ENCODE assay signal across 9 cellular contexts in the genomic region with DNA sequence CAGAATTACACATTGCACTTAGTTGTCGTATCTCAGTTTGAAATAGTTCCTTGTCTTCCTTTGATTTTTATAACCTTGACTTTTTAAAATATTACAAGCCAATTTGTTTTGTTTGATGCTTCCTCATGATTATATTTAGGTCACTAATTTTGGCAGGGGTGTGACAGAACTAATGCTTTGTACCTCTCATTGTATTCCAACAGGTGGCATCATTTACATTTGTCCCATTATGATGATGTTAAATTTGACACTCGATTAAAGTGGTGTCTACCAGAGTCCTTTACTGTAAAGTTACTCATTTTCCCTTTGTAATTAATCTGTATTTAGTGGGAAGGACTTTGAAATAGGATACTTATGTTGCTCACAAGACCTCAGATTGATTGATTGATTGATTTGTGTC. TPM values are rescaled to one million over a fixed set of nuclear protein-coding genes. Genes with fewer than 3 reads are reported as not detected.
DNase-seq lines count a peak whose midpoint lies in the region; TF ChIP-seq lines count a peak whose summit lies in the region.
"Had no signal": no experiment of that assay in that cellular context is flagged by ENCODE, and none has a peak within 500 bp of the region (broad histone marks: within the 10 kb centered on the region; RNA-seq: fewer than 3 reads in every experiment).

No MANE protein-coding gene starts in this region.

- CTCF ChIA-PET in activated naive CD4-positive, alpha-beta T cell treated with anti-CD3 and anti-CD28 coated beads for 36 hours (lab: Charles Lee): no interaction called here

- intact Hi-C loops in activated naive CD4-positive, alpha-beta T cell treated with anti-CD3 and anti-CD28 coated beads for 36 hours (cut with micrococcal nuclease): loop anchor here (1.0 to 2.0 kb wide), 4 partner anchors 62 to 394 kb away; a partner anchor contains a TSS

- H3K9me3 Mint-ChIP-seq in activated naive CD4-positive, alpha-beta T cell treated with anti-CD3 and anti-CD28 coated beads for 36 hours: no peaks in the 10 kb centered on the region
- H3K9me3 Mint-ChIP-seq: activated CD4-positive, alpha-beta T cell treated with anti-CD3 and anti-CD28 coated beads, Interleukin-2, amount 10 ng/mL, durations not matched to agents 24 days and 14 days had no signal

- 64% methylated on average over 2 of the region's 2 CpGs for WGBS in liver

- H3K36me3 Mint-ChIP-seq in activated naive CD4-positive, alpha-beta T cell treated with anti-CD3 and anti-CD28 coated beads for 36 hours (ENCODE audit: low read depth): no peaks in the 10 kb centered on the region

- DNase-seq in DMS53 treated with DMSO at 0.1 percent for 48 hours (lab: John Stamatoyannopoulos, UW; ENCODE audit: unreplicated experiment) (peak; percentile 8), HT-29 (ENCODE audit: low spot score) (peak; percentile 42), SW480 (ENCODE audit: low spot score) (peak; percentile 51), COLO668 (lab: John Stamatoyannopoulos, UW; ENCODE audit: unreplicated experiment) (no peak), NOMO-1 treated with dmso at 0.1 percent for 144 hours (lab: John Stamatoyannopoulos, UW; ENCODE audit: unreplicated experiment) (no peak), NOMO-1 treated with DMSO at 0.1 percent for 48 hours (lab: John Stamatoyannopoulos, UW; ENCODE audit: unreplicated experiment) (no peak)
- no peak for DNase-seq in activated naive CD4-positive, alpha-beta T cell treated with anti-CD3 and anti-CD28 coated beads for 36 hours
- DNase-seq: activated CD4-positive, alpha-beta T cell treated with anti-CD3 and anti-CD28 coated beads, Interleukin-2, amount 10 ng/mL, durations not matched to agents 24 days and 14 days had no signal

- no peak overlapping the region for H3K9ac ChIP-seq in liver (ENCODE audit: low read depth in 1 of 2, low read length in 2 of 2)

- no peak overlapping the region for H3K27ac Mint-ChIP-seq in activated naive CD4-positive, alpha-beta T cell treated with anti-CD3 and anti-CD28 coated beads for 36 hours
- H3K27ac Mint-ChIP-seq: activated CD4-positive, alpha-beta T cell treated with anti-CD3 and anti-CD28 coated beads, Interleukin-2, amount 10 ng/mL, durations not matched to agents 24 days and 14 days had no signal

- H3K27ac ChIP-seq in liver (ENCODE audit: low read depth in 1 of 2, low read length in 2 of 2): no peak overlapping the region

- H3K36me3 ChIP-seq in liver (ENCODE audit: control insufficient read depth in 4 of 4, insufficient read depth in 3 of 4, low read depth in 1 of 4, low read length in 3 of 4): no peaks in the 10 kb centered on the region

- no peaks in the 10 kb centered on the region for H3K27me3 Mint-ChIP-seq in activated naive CD4-positive, alpha-beta T cell treated with anti-CD3 and anti-CD28 coated beads for 36 hours (ENCODE audit: low read depth)
- H3K27me3 Mint-ChIP-seq: activated CD4-positive, alpha-beta T cell treated with anti-CD3 and anti-CD28 coated beads, Interleukin-2, amount 10 ng/mL, durations not matched to agents 24 days and 14 days had no signal

- TF ChIP-seq CTCF in liver (IDR thresholded peaks at IDR 0.05; ENCODE audit: low read depth, low read length, missing input control): peak; percentile 48

- H3K9me3 ChIP-seq in liver (ENCODE audit: control insufficient read depth in 4 of 4, low read length in 3 of 4): no peaks in the 10 kb centered on the region

- TF ChIP-seq RAD21 in liver (IDR thresholded peaks at IDR 0.05): peak; percentile 70 to 77

- no peaks in the 10 kb centered on the region for H3K4me1 ChIP-seq in liver (ENCODE audit: control insufficient read depth in 4 of 4, insufficient read depth in 4 of 4, low read length in 3 of 4)

- H3K4me3 Mint-ChIP-seq in activated naive CD4-positive, alpha-beta T cell treated with anti-CD3 and anti-CD28 coated beads for 36 hours: no peak overlapping the region
- H3K4me3 Mint-ChIP-seq: activated CD4-positive, alpha-beta T cell treated with anti-CD3 and anti-CD28 coated beads, Interleukin-2, amount 10 ng/mL, durations not matched to agents 24 days and 14 days had no signal

- H3K4me1 Mint-ChIP-seq in activated naive CD4-positive, alpha-beta T cell treated with anti-CD3 and anti-CD28 coated beads for 36 hours (ENCODE audit: low read depth): no peaks in the 10 kb centered on the region
- H3K4me1 Mint-ChIP-seq: activated CD4-positive, alpha-beta T cell treated with anti-CD3 and anti-CD28 coated beads, Interleukin-2, amount 10 ng/mL, durations not matched to agents 24 days and 14 days had no signal

- no peaks in the 10 kb centered on the region for H3K27me3 ChIP-seq in liver (ENCODE audit: control insufficient read depth in 4 of 4, insufficient read depth in 4 of 4, low read length in 3 of 4)

- H3K4me3 ChIP-seq in liver (ENCODE audit: low read depth in 1 of 3, low read length in 3 of 3): no peak overlapping the region

TF ChIP-seq in liver, 16 proteins besides CTCF, POLR2A, EP300 and RAD21:
- no peak for TF ChIP-seq FOXA1 (IDR thresholded peaks at IDR 0.05)
- no peak for TF ChIP-seq FOXA2 (IDR thresholded peaks at IDR 0.05)
- no peak for TF ChIP-seq EGR1 (IDR thresholded peaks at IDR 0.05; ENCODE audit: low read depth in 2 of 2)
- TF ChIP-seq JUND (IDR thresholded peaks at IDR 0.05): no peak
- TF ChIP-seq, protein P1, sequence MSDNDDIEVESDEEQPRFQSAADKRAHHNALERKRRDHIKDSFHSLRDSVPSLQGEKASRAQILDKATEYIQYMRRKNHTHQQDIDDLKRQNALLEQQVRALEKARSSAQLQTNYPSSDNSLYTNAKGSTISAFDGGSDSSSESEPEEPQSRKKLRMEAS (IDR thresholded peaks at IDR 0.05): no peak
- TF ChIP-seq HNF4G (IDR thresholded peaks at IDR 0.05): no peak
- no peak for TF ChIP-seq RXRA (IDR thresholded peaks at IDR 0.05)
- TF ChIP-seq, protein P2, sequence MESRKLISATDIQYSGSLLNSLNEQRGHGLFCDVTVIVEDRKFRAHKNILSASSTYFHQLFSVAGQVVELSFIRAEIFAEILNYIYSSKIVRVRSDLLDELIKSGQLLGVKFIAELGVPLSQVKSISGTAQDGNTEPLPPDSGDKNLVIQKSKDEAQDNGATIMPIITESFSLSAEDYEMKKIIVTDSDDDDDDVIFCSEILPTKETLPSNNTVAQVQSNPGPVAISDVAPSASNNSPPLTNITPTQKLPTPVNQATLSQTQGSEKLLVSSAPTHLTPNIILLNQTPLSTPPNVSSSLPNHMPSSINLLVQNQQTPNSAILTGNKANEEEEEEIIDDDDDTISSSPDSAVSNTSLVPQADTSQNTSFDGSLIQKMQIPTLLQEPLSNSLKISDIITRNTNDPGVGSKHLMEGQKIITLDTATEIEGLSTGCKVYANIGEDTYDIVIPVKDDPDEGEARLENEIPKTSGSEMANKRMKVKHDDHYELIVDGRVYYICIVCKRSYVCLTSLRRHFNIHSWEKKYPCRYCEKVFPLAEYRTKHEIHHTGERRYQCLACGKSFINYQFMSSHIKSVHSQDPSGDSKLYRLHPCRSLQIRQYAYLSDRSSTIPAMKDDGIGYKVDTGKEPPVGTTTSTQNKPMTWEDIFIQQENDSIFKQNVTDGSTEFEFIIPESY (IDR thresholded peaks at IDR 0.05): no peak
- TF ChIP-seq TAF1 (conservative IDR thresholded peaks at IDR 0.05): no peak
- no peak for TF ChIP-seq YY1 (IDR thresholded peaks at IDR 0.05)
- no peak for TF ChIP-seq HNF4A (conservative IDR thresholded peaks at IDR 0.05)
- TF ChIP-seq, protein P3, sequence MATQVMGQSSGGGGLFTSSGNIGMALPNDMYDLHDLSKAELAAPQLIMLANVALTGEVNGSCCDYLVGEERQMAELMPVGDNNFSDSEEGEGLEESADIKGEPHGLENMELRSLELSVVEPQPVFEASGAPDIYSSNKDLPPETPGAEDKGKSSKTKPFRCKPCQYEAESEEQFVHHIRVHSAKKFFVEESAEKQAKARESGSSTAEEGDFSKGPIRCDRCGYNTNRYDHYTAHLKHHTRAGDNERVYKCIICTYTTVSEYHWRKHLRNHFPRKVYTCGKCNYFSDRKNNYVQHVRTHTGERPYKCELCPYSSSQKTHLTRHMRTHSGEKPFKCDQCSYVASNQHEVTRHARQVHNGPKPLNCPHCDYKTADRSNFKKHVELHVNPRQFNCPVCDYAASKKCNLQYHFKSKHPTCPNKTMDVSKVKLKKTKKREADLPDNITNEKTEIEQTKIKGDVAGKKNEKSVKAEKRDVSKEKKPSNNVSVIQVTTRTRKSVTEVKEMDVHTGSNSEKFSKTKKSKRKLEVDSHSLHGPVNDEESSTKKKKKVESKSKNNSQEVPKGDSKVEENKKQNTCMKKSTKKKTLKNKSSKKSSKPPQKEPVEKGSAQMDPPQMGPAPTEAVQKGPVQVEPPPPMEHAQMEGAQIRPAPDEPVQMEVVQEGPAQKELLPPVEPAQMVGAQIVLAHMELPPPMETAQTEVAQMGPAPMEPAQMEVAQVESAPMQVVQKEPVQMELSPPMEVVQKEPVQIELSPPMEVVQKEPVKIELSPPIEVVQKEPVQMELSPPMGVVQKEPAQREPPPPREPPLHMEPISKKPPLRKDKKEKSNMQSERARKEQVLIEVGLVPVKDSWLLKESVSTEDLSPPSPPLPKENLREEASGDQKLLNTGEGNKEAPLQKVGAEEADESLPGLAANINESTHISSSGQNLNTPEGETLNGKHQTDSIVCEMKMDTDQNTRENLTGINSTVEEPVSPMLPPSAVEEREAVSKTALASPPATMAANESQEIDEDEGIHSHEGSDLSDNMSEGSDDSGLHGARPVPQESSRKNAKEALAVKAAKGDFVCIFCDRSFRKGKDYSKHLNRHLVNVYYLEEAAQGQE (IDR thresholded peaks at IDR 0.05): no peak
- TF ChIP-seq, protein P4, sequence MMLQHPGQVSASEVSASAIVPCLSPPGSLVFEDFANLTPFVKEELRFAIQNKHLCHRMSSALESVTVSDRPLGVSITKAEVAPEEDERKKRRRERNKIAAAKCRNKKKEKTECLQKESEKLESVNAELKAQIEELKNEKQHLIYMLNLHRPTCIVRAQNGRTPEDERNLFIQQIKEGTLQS (IDR thresholded peaks at IDR 0.05): no peak
- TF ChIP-seq NR2F2 (IDR thresholded peaks at IDR 0.05): no peak
- TF ChIP-seq GABPA (IDR thresholded peaks at IDR 0.05 in 1 of 2, conservative IDR thresholded peaks at IDR 0.05 in 1 of 2): no peak
- TF ChIP-seq SP1 (IDR thresholded peaks at IDR 0.05): no peak

RNA-seq across cellular contexts. Expression of a gene that starts 21.5 kb away (rescaled TPM):
- total RNA-seq in HT-29 (2014; rRNA removed; shearing (Covaris generic)): not detected in 2 replicates
- 10 to 100 TPM in 1 of 2 donors, under 1 TPM in 1; 0.08 to 26.1 TPM for total RNA-seq in liver
- under 1 TPM; 0.02 to 0.36 TPM for polyA plus RNA-seq in liver
- total RNA-seq in activated naive CD4-positive, alpha-beta T cell treated with anti-CD3 and anti-CD28 coated beads for 36 hours: under 1 TPM; 0.15 to 0.24 TPM

RNA-seq across cellular contexts. Expression of a gene that starts 48.1 kb away (rescaled TPM):
- 2.8 and 4.7 TPM in 2 replicates for total RNA-seq in HT-29 (2014; rRNA removed; shearing (Covaris generic))
- 1 to 10 TPM; 4.9 to 6.3 TPM for total RNA-seq in liver
- 1 to 10 TPM; 2.7 to 4.8 TPM for polyA plus RNA-seq in liver
- total RNA-seq in activated naive CD4-positive, alpha-beta T cell treated with anti-CD3 and anti-CD28 coated beads for 36 hours: 1 to 10 TPM; 7.6 to 7.7 TPM

RNA-seq across cellular contexts. Expression of a gene that starts 58.8 kb away (rescaled TPM):
- total RNA-seq in HT-29 (2014; rRNA removed; shearing (Covaris generic)): 2.7 and 6.4 TPM in 2 replicates
- 1 to 10 TPM; 6.0 TPM for total RNA-seq in liver
- 1 to 10 TPM; 2.0 to 2.9 TPM for polyA plus RNA-seq in liver
- 10 to 100 TPM; 17.6 to 21.1 TPM for total RNA-seq in activated naive CD4-positive, alpha-beta T cell treated with anti-CD3 and anti-CD28 coated beads for 36 hours

Comparison
In these comparisons a context has a peak if more than half of its experiments do, and no peak if none do; other contexts are left out.
1. DNase-seq: peak in DMS53 treated with DMSO at 0.1 percent for 48 hours (single experiment), HT-29 (single experiment) and SW480 (single experiment); none in activated naive CD4-positive, alpha-beta T cell treated with anti-CD3 and anti-CD28 coated beads for 36 hours (single experiment), COLO668 (single experiment), NOMO-1 treated with dmso at 0.1 percent for 144 hours (single experiment) and NOMO-1 treated with DMSO at 0.1 percent for 48 hours (single experiment).